20 cellular contexts compared by ENCODE assay signal in genomic region chr3:68787227-68787626, GRCh38.
"Had no signal": no experiment of that assay in that cellular context is flagged by ENCODE, and none has a peak within 500 bp of the region (broad histone marks: within the 10 kb centered on the region; RNA-seq: fewer than 3 reads in every experiment).

No MANE protein-coding gene starts in this region.

- H3K4me3 ChIP-seq: spleen, tibial nerve, upper lobe of right lung, vagina had no signal

- DNase-seq: effector CD4-positive, alpha-beta T cell; endodermal cell; erythroblast; foreskin keratinocyte; head of caudate nucleus; hippocampal formation; mammary epithelial cell; naive thymus-derived CD4-positive, alpha-beta T cell; posterior cingulate gyrus; spleen; stimulated activated CD4-positive, alpha-beta T cell treated with anti-CD3 and anti-CD28 coated beads, Interleukin-15, amount 100 ng/mL, for 24 hours; stimulated activated CD4-positive, alpha-beta T cell treated with anti-CD3 and anti-CD28 coated beads, Interleukin-1b, Interleukin-23, amount 100 ng/mL, for 48 hours; stimulated activated CD4-positive, alpha-beta T cell treated with anti-CD3 and anti-CD28 coated beads, Interleukin-4, amount 100 ng/mL, for 24 hours; upper lobe of right lung had no signal

- H3K4me1 ChIP-seq: foreskin keratinocyte, spleen, tibial nerve, upper lobe of right lung, vagina had no signal

- H3K27me3 ChIP-seq: foreskin keratinocyte, neutrophil, spleen, tibial nerve, upper lobe of right lung, vagina had no signal

- ATAC-seq: foreskin keratinocyte; left lobe of liver; naive thymus-derived CD4-positive, alpha-beta T cell; sciatic nerve; stimulated activated memory B cell treated with anti-CD40 and anti-IgM and Interleukin-4, amounts not matched to agents 10 μg/mL and 1 μg/mL and 100 μg/mL, for 72 hours; upper lobe of right lung had no signal

- H3K27ac ChIP-seq: foreskin keratinocyte, neutrophil, spleen, tibial nerve, upper lobe of right lung, vagina had no signal

- H3K9me3 ChIP-seq: neutrophil, spleen, tibial nerve, upper lobe of right lung, vagina had no signal

- H3K36me3 ChIP-seq: neutrophil, spleen, tibial nerve, upper lobe of right lung, vagina had no signal
